Comparison of ENCODE assay signal across 33 cellular contexts in genomic region chr11:109086931-109087330, GRCh38.
"Had no signal": no experiment of that assay in that cellular context is flagged by ENCODE, and none has a peak within 500 bp of the region (broad histone marks: within the 10 kb centered on the region; RNA-seq: fewer than 3 reads in every experiment).

No MANE protein-coding gene starts in this region.

- H3K9me3 ChIP-seq: MG63 had no signal

- H3K4me3 ChIP-seq: MG63 had no signal

- H3K27me3 ChIP-seq: MG63 had no signal

- DNase-seq: Kasumi-1, MG63, MM.1S, NCI-H1048, NCI-H1092, NCI-H1092 treated with DMSO at 0.1 percent for 48 hours, NCI-H1105, NCI-H1105 treated with DMSO at 0.1 percent for 48 hours, NCI-H1417, NCI-H1417 treated with DMSO at 0.1 percent for 48 hours, NCI-H1436, NCI-H1436 treated with DMSO at 0.1 percent for 48 hours, NCI-H146, NCI-H1694, NCI-H1694 treated with DMSO at 0.1 percent for 48 hours, NCI-H187, NCI-H187 treated with DMSO at 0.1 percent for 48 hours, NCI-H1930, NCI-H2029, NCI-H2029 treated with DMSO at 0.1 percent for 48 hours, NCI-H2081, NCI-H2081 treated with DMSO at 0.1 percent for 48 hours, NCI-H2107, NCI-H2171, NCI-H2171 treated with DMSO at 0.1 percent for 48 hours, NCI-H2227 treated with DMSO at 0.1 percent for 48 hours, NCI-H226, NCI-H345, NCI-H446 treated with DMSO at 0.1 percent for 48 hours, NCI-H510A, NCI-H510A treated with DMSO at 0.1 percent for 48 hours, NCI-H524, NCI-H524 treated with DMSO at 0.1 percent for 48 hours had no signal

- H3K36me3 ChIP-seq: MG63 had no signal
